15 cellular contexts compared by ENCODE assay signal in the genomic region with DNA sequence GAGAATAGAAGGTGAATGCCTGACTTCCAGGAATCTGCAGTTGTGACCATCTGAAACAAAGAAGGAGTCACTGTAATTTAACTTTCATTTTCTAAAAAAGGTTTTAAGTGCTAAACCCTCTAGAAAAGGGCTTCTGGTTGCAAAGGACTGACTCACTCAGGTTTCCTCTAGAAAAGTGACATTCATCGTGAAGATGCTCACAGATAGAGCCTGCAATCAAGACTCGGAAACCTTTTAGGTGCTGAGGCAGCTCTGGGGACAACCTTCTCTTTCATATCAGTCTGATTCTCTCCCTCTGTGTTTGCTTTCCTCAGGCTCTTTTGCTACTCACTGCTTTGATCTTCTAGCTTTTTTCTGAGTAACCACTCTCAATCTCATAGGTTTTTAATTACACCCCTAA. TPM values are rescaled to one million over a fixed set of nuclear protein-coding genes. Genes with fewer than 3 reads are reported as not detected.
DNase-seq lines count a peak whose midpoint lies in the region; ATAC-seq, FAIRE-seq and TF ChIP-seq lines count a peak whose summit lies in the region.
"Had no signal": no experiment of that assay in that cellular context is flagged by ENCODE, and none has a peak within 500 bp of the region (broad histone marks: within the 10 kb centered on the region; RNA-seq: fewer than 3 reads in every experiment).

No MANE protein-coding gene starts in this region.

- H3K36me3 ChIP-seq in kidney (ENCODE audit: control insufficient read depth in 1 of 2, insufficient read depth in 2 of 2, low read length in 2 of 2) (no peaks in the 10 kb centered on the region), GM23338 (ENCODE audit: insufficient read depth) (no peaks in the 10 kb centered on the region)
- H3K36me3 ChIP-seq: BE2C had no signal

- H3K79me2 ChIP-seq in GM23338 (replicated peaks; ENCODE audit: insufficient read depth) = peaks cover 55% of the 10 kb centered on the region

- H3K27me3 ChIP-seq in GM23338 (ENCODE audit: insufficient read depth) = no peaks in the 10 kb centered on the region
- H3K27me3 ChIP-seq: BE2C had no signal

- FAIRE-seq in kidney (lab: Jason Lieb, UNC) = no peak

- no peaks in the 10 kb centered on the region for H3K36me3 Mint-ChIP-seq in natural killer cell
- H3K36me3 Mint-ChIP-seq in natural killer cell treated with Interleukin-12 subunit alpha and Interleukin-12 subunit beta and Interleukin-15 and Interleukin-18, amount 100 ng/mL, for 72 hours = no peaks in the 10 kb centered on the region
- H3K36me3 Mint-ChIP-seq in activated CD4-positive, alpha-beta T cell treated with anti-CD3 and anti-CD28 coated beads, Interleukin-2, amount 10 ng/mL, durations not matched to agents 7 days and 5 days (ENCODE audit: low read depth) = peaks cover 6% of the 10 kb centered on the region
- peaks cover 9% of the 10 kb centered on the region for H3K36me3 Mint-ChIP-seq in stimulated activated effector memory CD8-positive, alpha-beta T cell treated with anti-CD3 and anti-CD28 coated beads, Interleukin-12 subunit alpha, Interleukin-12 subunit beta, amount 100 ng/mL, for 72 hours
- H3K36me3 Mint-ChIP-seq in GM23338 (ENCODE audit: low read depth) = no peaks in the 10 kb centered on the region

- POLR2A ChIA-PET in activated CD4-positive, alpha-beta T cell treated with anti-CD3 and anti-CD28 coated beads, Interleukin-2, amount 10 ng/mL, durations not matched to agents 7 days and 5 days (lab: Charles Lee) = interaction anchor here (1.4 kb wide), 1 partner anchor 8 kb away, joined by 5 read pairs; the partner anchor contains the start of gene BCL9

- intact Hi-C loops in natural killer cell (cut with micrococcal nuclease) (no loop called here), kidney (cut with DNase I) (no loop called here)

- H3K4me1 Mint-ChIP-seq in natural killer cell (peaks cover 25 to 33% of the 10 kb centered on the region in 2 donors), GM23338 (peaks cover 31% of the 10 kb centered on the region)
- peaks cover 11 to 14% of the 10 kb centered on the region in 2 donors for H3K4me1 Mint-ChIP-seq in natural killer cell treated with Interleukin-12 subunit alpha and Interleukin-12 subunit beta and Interleukin-15 and Interleukin-18, amount 100 ng/mL, for 72 hours (ENCODE audit: low read depth in 2 of 2)
- peaks cover 39% of the 10 kb centered on the region for H3K4me1 Mint-ChIP-seq in activated CD4-positive, alpha-beta T cell treated with anti-CD3 and anti-CD28 coated beads, Interleukin-2, amount 10 ng/mL, durations not matched to agents 7 days and 5 days
- peaks cover 30% of the 10 kb centered on the region for H3K4me1 Mint-ChIP-seq in stimulated activated effector memory CD8-positive, alpha-beta T cell treated with anti-CD3 and anti-CD28 coated beads, Interleukin-12 subunit alpha, Interleukin-12 subunit beta, amount 100 ng/mL, for 72 hours

- H3K4me1 ChIP-seq in kidney (ENCODE audit: control insufficient read depth in 1 of 2, insufficient read depth in 1 of 2, low read depth in 1 of 2, low read length in 2 of 2) = peaks cover 0 to 1% of the 10 kb centered on the region in 2 donors
- peaks cover 18% of the 10 kb centered on the region for H3K4me1 ChIP-seq in GM23338 (ENCODE audit: insufficient read depth)

- CTCF ChIA-PET in activated CD4-positive, alpha-beta T cell treated with anti-CD3 and anti-CD28 coated beads, Interleukin-2, amount 10 ng/mL, durations not matched to agents 7 days and 5 days (lab: Charles Lee) = interaction anchor here (1.5 kb wide), 1 partner anchor 121 kb away, joined by 3 read pairs; the partner anchor contains the start of gene ACP6

- DNase-seq in natural killer cell (no peak), kidney (no peak), GM23338 (ENCODE audit: low spot score) (no peak), amniotic stem cell (lab: John Stamatoyannopoulos, UW) (no peak)
- no peak for DNase-seq in natural killer cell treated with Interleukin-12 subunit alpha and Interleukin-12 subunit beta and Interleukin-15 and Interleukin-18, amount 100 ng/mL, for 72 hours (ENCODE audit: low spot score)
- DNase-seq in activated CD4-positive, alpha-beta T cell treated with anti-CD3 and anti-CD28 coated beads, Interleukin-2, amount 10 ng/mL, durations not matched to agents 7 days and 5 days = peak; percentile 13
- peak; percentile 17 for DNase-seq in activated naive CD4-positive, alpha-beta T cell treated with anti-CD3 and anti-CD28 coated beads, Interleukin-2, amount 50 U/mL, for 16 hours
- no peak for DNase-seq in stimulated activated effector memory CD8-positive, alpha-beta T cell treated with anti-CD3 and anti-CD28 coated beads, Interleukin-12 subunit alpha, Interleukin-12 subunit beta, amount 100 ng/mL, for 72 hours (ENCODE audit: low spot score in 2 of 2)
- DNase-seq: BE2C; CD8-positive, alpha-beta memory T cell; GOT3; NCI-H1092; NCI-H446; PC-9 had no signal

- no peaks in the 10 kb centered on the region for H3K9me3 Mint-ChIP-seq in natural killer cell
- H3K9me3 Mint-ChIP-seq in natural killer cell treated with Interleukin-12 subunit alpha and Interleukin-12 subunit beta and Interleukin-15 and Interleukin-18, amount 100 ng/mL, for 72 hours = no peaks in the 10 kb centered on the region
- H3K9me3 Mint-ChIP-seq in activated CD4-positive, alpha-beta T cell treated with anti-CD3 and anti-CD28 coated beads, Interleukin-2, amount 10 ng/mL, durations not matched to agents 7 days and 5 days = no peaks in the 10 kb centered on the region
- no peaks in the 10 kb centered on the region for H3K9me3 Mint-ChIP-seq in stimulated activated effector memory CD8-positive, alpha-beta T cell treated with anti-CD3 and anti-CD28 coated beads, Interleukin-12 subunit alpha, Interleukin-12 subunit beta, amount 100 ng/mL, for 72 hours
- no peaks in the 10 kb centered on the region for H3K9me3 Mint-ChIP-seq in GM23338
- H3K9me3 Mint-ChIP-seq: CD8-positive, alpha-beta memory T cell had no signal

- H2AFZ ChIP-seq in GM23338 = no peak overlapping the region
- H2AFZ ChIP-seq: PC-9 had no signal

- H3K4me3 Mint-ChIP-seq in natural killer cell (peak overlapping the region; percentile 25), GM23338 (no peak overlapping the region)
- no peak overlapping the region for H3K4me3 Mint-ChIP-seq in natural killer cell treated with Interleukin-12 subunit alpha and Interleukin-12 subunit beta and Interleukin-15 and Interleukin-18, amount 100 ng/mL, for 72 hours
- no peak overlapping the region for H3K4me3 Mint-ChIP-seq in activated CD4-positive, alpha-beta T cell treated with anti-CD3 and anti-CD28 coated beads, Interleukin-2, amount 10 ng/mL, durations not matched to agents 7 days and 5 days
- no peak overlapping the region for H3K4me3 Mint-ChIP-seq in stimulated activated effector memory CD8-positive, alpha-beta T cell treated with anti-CD3 and anti-CD28 coated beads, Interleukin-12 subunit alpha, Interleukin-12 subunit beta, amount 100 ng/mL, for 72 hours

- no peaks in the 10 kb centered on the region for H3K9me2 ChIP-seq in GM23338 (ENCODE audit: insufficient read depth)

- ATAC-seq in natural killer cell (peak in 1 of 3 donors; percentile 11), GM23338 (no peak)
- ATAC-seq in natural killer cell treated with Interleukin-12 subunit alpha and Interleukin-12 subunit beta and Interleukin-15 and Interleukin-18, amount 100 ng/mL, for 72 hours = no peak
- ATAC-seq in stimulated activated effector memory CD8-positive, alpha-beta T cell treated with anti-CD3 and anti-CD28 coated beads, Interleukin-12 subunit alpha, Interleukin-12 subunit beta, amount 100 ng/mL, for 72 hours = peak; percentile 35

- H3K9ac ChIP-seq in kidney (ENCODE audit: low read length in 2 of 2) = no peak overlapping the region

- H3K9me3 ChIP-seq in kidney (ENCODE audit: control insufficient read depth in 1 of 2, low read length in 2 of 2) = no peaks in the 10 kb centered on the region
- H3K9me3 ChIP-seq: BE2C had no signal

- no peaks in the 10 kb centered on the region; the same call in 1 of the 2 replicates for H4K20me1 ChIP-seq in GM23338 (replicated peaks; ENCODE audit: insufficient read depth)

- H3K4me3 ChIP-seq in kidney (ENCODE audit: low read length in 2 of 2) (no peak overlapping the region), GM23338 (no peak overlapping the region)
- H3K4me3 ChIP-seq: PC-9 had no signal

- H3K4me2 ChIP-seq in GM23338 = no peak overlapping the region
- H3K4me2 ChIP-seq: PC-9 had no signal

- H3F3A ChIP-seq in GM23338 (replicated peaks; ENCODE audit: low read depth) = no peaks in the 10 kb centered on the region

- H3K27ac ChIP-seq in kidney (ENCODE audit: low read depth in 2 of 2, low read length in 2 of 2) (no peak overlapping the region), GM23338 (ENCODE audit: low read depth) (no peak overlapping the region)
- H3K27ac ChIP-seq: HL-60, PC-9 had no signal

- H3K27ac Mint-ChIP-seq in natural killer cell (no peak overlapping the region), GM23338 (no peak overlapping the region)
- H3K27ac Mint-ChIP-seq in natural killer cell treated with Interleukin-12 subunit alpha and Interleukin-12 subunit beta and Interleukin-15 and Interleukin-18, amount 100 ng/mL, for 72 hours = peak overlapping the region in 1 of 2 donors; percentile 51
- peak overlapping the region; percentile 37 for H3K27ac Mint-ChIP-seq in activated CD4-positive, alpha-beta T cell treated with anti-CD3 and anti-CD28 coated beads, Interleukin-2, amount 10 ng/mL, durations not matched to agents 7 days and 5 days
- H3K27ac Mint-ChIP-seq in stimulated activated effector memory CD8-positive, alpha-beta T cell treated with anti-CD3 and anti-CD28 coated beads, Interleukin-12 subunit alpha, Interleukin-12 subunit beta, amount 100 ng/mL, for 72 hours = no peak overlapping the region
- H3K27ac Mint-ChIP-seq: CD8-positive, alpha-beta memory T cell had no signal

- peaks cover 19 to 42% of the 10 kb centered on the region in 2 donors for H3K27me3 Mint-ChIP-seq in natural killer cell (ENCODE audit: low read depth in 2 of 2)
- peaks cover 28 to 40% of the 10 kb centered on the region in 2 donors for H3K27me3 Mint-ChIP-seq in natural killer cell treated with Interleukin-12 subunit alpha and Interleukin-12 subunit beta and Interleukin-15 and Interleukin-18, amount 100 ng/mL, for 72 hours
- H3K27me3 Mint-ChIP-seq in activated CD4-positive, alpha-beta T cell treated with anti-CD3 and anti-CD28 coated beads, Interleukin-2, amount 10 ng/mL, durations not matched to agents 7 days and 5 days = peaks cover 2% of the 10 kb centered on the region
- no peaks in the 10 kb centered on the region for H3K27me3 Mint-ChIP-seq in GM23338 (ENCODE audit: insufficient read depth, low read depth, poor library complexity)

- no peak for TF ChIP-seq CTCF in natural killer cell (IDR thresholded peaks at IDR 0.05)
- no peak for TF ChIP-seq CTCF in kidney (IDR thresholded peaks at IDR 0.05; ENCODE audit: borderline replicate concordance, extremely low read depth, insufficient read depth)
- TF ChIP-seq CTCF in GM23338 (conservative IDR thresholded peaks at IDR 0.05; ENCODE audit: low read depth in 2 of 2) = no peak

RNA-seq across cellular contexts. Expression of gene BCL9, which starts 8.2 kb away (rescaled TPM):
- 10 to 100 TPM; 11.0 to 21.1 (median 13.5) TPM for total RNA-seq in natural killer cell
- 10 to 100 TPM in 1 of 2 donors, 1 to 10 TPM in 1; 7.2 to 15.3 TPM for total RNA-seq in natural killer cell treated with Interleukin-12 subunit alpha and Interleukin-12 subunit beta and Interleukin-15 and Interleukin-18, amount 100 ng/mL, for 72 hours
- 10 to 100 TPM; 21.1 to 22.8 TPM for total RNA-seq in activated CD4-positive, alpha-beta T cell treated with anti-CD3 and anti-CD28 coated beads, Interleukin-2, amount 10 ng/mL, durations not matched to agents 7 days and 5 days
- 31.8 TPM for total RNA-seq in kidney
- polyA plus RNA-seq in kidney (ENCODE audit: insufficient read depth, low read depth, low replicate concordance) = 6.8 TPM
- total RNA-seq in GM23338 (2014; rRNA removed; shearing (Covaris generic)) = 33.8 and 46.1 TPM in 2 replicates
- polyA plus RNA-seq in GM23338 (2016; fragmentation: Nextera tagmentation; extraction: Ambion mirVana) = 11.7 and 13.2 TPM in 2 replicates

Comparison
In these comparisons a context has a peak if more than half of its experiments do, and no peak if none do; other contexts are left out.
1. DNase-seq: peak in activated CD4-positive, alpha-beta T cell treated with anti-CD3 and anti-CD28 coated beads, Interleukin-2, amount 10 ng/mL, durations not matched to agents 7 days and 5 days (single experiment) and activated naive CD4-positive, alpha-beta T cell treated with anti-CD3 and anti-CD28 coated beads, Interleukin-2, amount 50 U/mL, for 16 hours (single experiment); none in natural killer cell (single experiment), natural killer cell treated with Interleukin-12 subunit alpha and Interleukin-12 subunit beta and Interleukin-15 and Interleukin-18, amount 100 ng/mL, for 72 hours (single experiment), stimulated activated effector memory CD8-positive, alpha-beta T cell treated with anti-CD3 and anti-CD28 coated beads, Interleukin-12 subunit alpha, Interleukin-12 subunit beta, amount 100 ng/mL, for 72 hours (0 of 2), kidney (single experiment), GM23338 (single experiment) and amniotic stem cell (single experiment).